In genomic region chr14:25052385-25052784, GRCh38 we compare ENCODE assay signal across 1 cellular context.
TF ChIP-seq lines count a peak whose summit lies in the region.

No MANE protein-coding gene starts in this region.

TF ChIP-seq in H1, 55 proteins besides CTCF, POLR2A, EP300 and RAD21 (continued from another document):
- TF ChIP-seq BACH1 (IDR thresholded peaks at IDR 0.05; ENCODE audit: low read length) (no peak), SAP30 (IDR thresholded peaks at IDR 0.05; ENCODE audit: insufficient read depth, insufficient replicate concordance, low read length) (no peak)
